In genomic region chr2:231004930-231005329, GRCh38 we compare ENCODE assay signal across 7 cellular contexts. TPM values are rescaled to one million over a fixed set of nuclear protein-coding genes. Genes with fewer than 3 reads are reported as not detected.
"Had no signal": no experiment of that assay in that cellular context is flagged by ENCODE, and none has a peak within 500 bp of the region (broad histone marks: within the 10 kb centered on the region; RNA-seq: fewer than 3 reads in every experiment).

No MANE protein-coding gene starts in this region.

RNA-seq across cellular contexts. Expression of gene SPATA3, which starts 9.0 kb away (rescaled TPM):
- total RNA-seq: HT-29, LHCN-M2, MCF 10A, OCI-LY7, PC-3, SK-MEL-5 had no signal
- polyA plus RNA-seq: SK-N-SH had no signal

RNA-seq across cellular contexts. Expression of gene C2orf72, which starts 32.4 kb away (rescaled TPM):
- total RNA-seq: MCF 10A, OCI-LY7 had no signal
